In the genomic region with DNA sequence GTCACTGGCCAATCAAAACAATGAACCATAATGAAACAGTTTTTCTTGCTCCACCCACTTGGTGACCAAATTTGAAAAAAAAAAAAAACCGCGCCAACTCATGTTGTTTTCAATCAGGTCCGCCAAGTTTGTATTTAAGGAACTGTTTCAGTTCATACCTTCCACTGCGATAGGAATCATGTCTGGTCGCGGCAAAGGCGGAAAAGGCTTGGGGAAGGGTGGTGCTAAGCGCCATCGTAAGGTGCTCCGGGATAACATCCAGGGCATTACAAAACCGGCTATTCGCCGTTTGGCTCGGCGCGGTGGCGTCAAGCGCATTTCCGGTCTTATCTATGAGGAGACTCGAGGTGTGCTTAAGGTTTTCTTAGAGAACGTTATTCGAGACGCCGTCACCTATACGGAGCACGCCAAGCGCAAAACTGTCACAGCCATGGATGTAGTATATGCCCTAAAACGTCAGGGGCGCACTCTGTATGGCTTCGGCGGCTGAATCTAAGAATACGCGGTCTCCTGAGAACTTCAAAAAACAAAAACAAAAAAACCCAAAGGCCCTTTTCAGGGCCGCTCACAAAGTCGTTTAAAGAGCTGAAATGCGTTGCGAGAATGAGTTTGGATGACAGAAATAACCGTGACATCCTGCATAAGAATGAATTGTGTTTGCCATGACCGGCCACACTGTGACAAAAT, we compare ENCODE assay signal across 8 cellular contexts. TPM values are rescaled to one million over a fixed set of nuclear protein-coding genes. Genes with fewer than 3 reads are reported as not detected.
DNase-seq lines count a peak whose midpoint lies in the region; ATAC-seq and TF ChIP-seq lines count a peak whose summit lies in the region.

No MANE protein-coding gene starts in this region.

- H3K4me1 Mint-ChIP-seq in chondrocyte (ENCODE audit: low read depth), result peaks cover 27% of the 10 kb centered on the region

- peak overlapping the region; percentile 77 for H3K4me3 Mint-ChIP-seq in chondrocyte (ENCODE audit: unreplicated experiment)

- H3K36me3 Mint-ChIP-seq in chondrocyte (ENCODE audit: low read depth), result no peaks in the 10 kb centered on the region

- TF ChIP-seq CTCF in chondrocyte (IDR thresholded peaks at IDR 0.05), result peak; percentile 79

- peak overlapping the region; percentile 96 for H3K27ac Mint-ChIP-seq in chondrocyte (ENCODE audit: unreplicated experiment)

- ATAC-seq in GM18909 (IDR thresholded peaks at IDR 0.05; ENCODE audit: poor library complexity, unreplicated experiment) (peak; percentile 87), HG03159 (IDR thresholded peaks at IDR 0.05; ENCODE audit: unreplicated experiment) (peak; percentile 86)

- no peaks in the 10 kb centered on the region for H3K27me3 Mint-ChIP-seq in chondrocyte (ENCODE audit: low read depth)

- no peaks in the 10 kb centered on the region for H3K9me3 Mint-ChIP-seq in chondrocyte (ENCODE audit: low read depth)

- DNase-seq in AG08395 (ENCODE audit: low spot score), result peak; percentile 88
- peak; percentile 93 for DNase-seq in NCI-H510A (lab: John Stamatoyannopoulos, UW)
- DNase-seq in activated CD4-positive, alpha-beta T cell treated with anti-CD3 and anti-CD28 coated beads for 24 hours (ENCODE audit: low read depth in 2 of 2), result peak; percentile 68 to 84
- no peak for DNase-seq in chondrocyte (ENCODE audit: low spot score)
- peak; percentile 89 for DNase-seq in kidney glomerular epithelial cell (lab: John Stamatoyannopoulos, UW)
- peak; percentile 62 to 76 for DNase-seq in stimulated activated CD4-positive, alpha-beta T cell treated with anti-CD3 and anti-CD28 coated beads, Interleukin-1b, Interleukin-23, amount 100 ng/mL, for 1 hour (ENCODE audit: low read depth in 2 of 2)

RNA-seq across cellular contexts. Expression of gene HFE, which starts 16.7 kb away (rescaled TPM):
- 6.1 to 7.5 TPM (median 6.4 TPM) in 3 replicates for total RNA-seq in chondrocyte
